In the genomic region with DNA sequence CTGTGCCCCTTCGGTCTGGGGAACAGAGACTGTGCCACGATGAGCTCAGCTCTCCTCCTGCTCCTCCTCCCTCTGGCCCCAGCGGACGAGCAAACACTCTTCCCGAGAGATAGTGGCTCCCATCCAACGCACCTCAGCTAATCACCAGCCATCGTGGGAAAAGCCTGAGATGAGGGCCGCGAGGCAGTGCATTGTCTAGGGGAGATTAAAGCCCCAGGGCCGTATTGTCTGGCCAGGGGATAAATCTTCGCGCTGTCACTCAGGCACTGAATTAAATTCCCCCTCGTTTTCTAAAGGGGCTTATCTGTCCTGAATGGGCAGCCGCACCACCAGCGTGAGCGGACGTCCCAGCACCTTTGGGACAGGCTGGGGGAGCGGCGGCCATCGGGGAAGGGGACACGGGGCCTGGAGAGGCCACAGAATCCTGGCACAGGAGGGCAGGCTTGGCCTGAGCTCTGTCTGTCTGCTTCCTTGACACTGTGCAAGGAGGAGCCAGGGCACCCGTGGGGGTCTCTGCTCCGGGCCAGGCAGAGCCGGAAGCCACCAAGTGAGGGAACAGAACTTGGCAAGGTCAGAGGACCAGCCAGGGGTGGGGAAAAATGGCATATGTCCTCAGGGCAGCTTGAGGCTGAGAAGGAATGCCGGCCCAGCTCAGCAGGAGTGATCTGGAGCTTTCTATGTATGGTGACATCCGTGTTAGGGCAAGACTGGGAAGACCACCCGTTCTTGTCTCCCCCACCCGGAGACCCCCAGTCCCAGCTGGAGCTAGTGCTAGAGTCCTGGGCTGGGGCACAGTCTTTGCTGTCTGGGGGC, we compare ENCODE assay signal across 1 cellular context.
TF ChIP-seq lines count a peak whose summit lies in the region.

No MANE protein-coding gene starts in this region.

TF ChIP-seq in HepG2, 621 proteins besides CTCF, POLR2A, EP300 and RAD21:
- TF ChIP-seq YEATS2 (CRISPR knock-in tag; IDR thresholded peaks at IDR 0.05; ENCODE audit: borderline replicate concordance), result no peak
- TF ChIP-seq, protein P1, sequence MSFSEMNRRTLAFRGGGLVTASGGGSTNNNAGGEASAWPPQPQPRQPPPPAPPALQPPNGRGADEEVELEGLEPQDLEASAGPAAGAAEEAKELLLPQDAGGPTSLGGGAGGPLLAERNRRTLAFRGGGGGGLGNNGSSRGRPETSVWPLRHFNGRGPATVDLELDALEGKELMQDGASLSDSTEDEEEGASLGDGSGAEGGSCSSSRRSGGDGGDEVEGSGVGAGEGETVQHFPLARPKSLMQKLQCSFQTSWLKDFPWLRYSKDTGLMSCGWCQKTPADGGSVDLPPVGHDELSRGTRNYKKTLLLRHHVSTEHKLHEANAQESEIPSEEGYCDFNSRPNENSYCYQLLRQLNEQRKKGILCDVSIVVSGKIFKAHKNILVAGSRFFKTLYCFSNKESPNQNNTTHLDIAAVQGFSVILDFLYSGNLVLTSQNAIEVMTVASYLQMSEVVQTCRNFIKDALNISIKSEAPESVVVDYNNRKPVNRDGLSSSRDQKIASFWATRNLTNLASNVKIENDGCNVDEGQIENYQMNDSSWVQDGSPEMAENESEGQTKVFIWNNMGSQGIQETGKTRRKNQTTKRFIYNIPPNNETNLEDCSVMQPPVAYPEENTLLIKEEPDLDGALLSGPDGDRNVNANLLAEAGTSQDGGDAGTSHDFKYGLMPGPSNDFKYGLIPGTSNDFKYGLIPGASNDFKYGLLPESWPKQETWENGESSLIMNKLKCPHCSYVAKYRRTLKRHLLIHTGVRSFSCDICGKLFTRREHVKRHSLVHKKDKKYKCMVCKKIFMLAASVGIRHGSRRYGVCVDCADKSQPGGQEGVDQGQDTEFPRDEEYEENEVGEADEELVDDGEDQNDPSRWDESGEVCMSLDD (CRISPR knock-in tag; IDR thresholded peaks at IDR 0.05; ENCODE audit: borderline replicate concordance), result no peak
- TF ChIP-seq ZNF460 (CRISPR knock-in tag; IDR thresholded peaks at IDR 0.05; ENCODE audit: borderline replicate concordance), result no peak
- no peak for TF ChIP-seq RXRA (CRISPR knock-in tag; IDR thresholded peaks at IDR 0.05)
- no peak for TF ChIP-seq GPN1 (CRISPR knock-in tag; IDR thresholded peaks at IDR 0.05; ENCODE audit: borderline replicate concordance)
- TF ChIP-seq HDAC2 (CRISPR knock-in tag; IDR thresholded peaks at IDR 0.05), result no peak
- no peak for TF ChIP-seq REXO4 (CRISPR knock-in tag; IDR thresholded peaks at IDR 0.05; ENCODE audit: borderline replicate concordance)
- TF ChIP-seq ZNF749 (CRISPR knock-in tag; IDR thresholded peaks at IDR 0.05; ENCODE audit: borderline replicate concordance), result no peak
- no peak for TF ChIP-seq PCBP2 (optimal IDR thresholded peaks at IDR 0.05; ENCODE audit: low read depth, low read length, poor library complexity, severe bottlenecking)
- no peak for TF ChIP-seq ZBTB1 (CRISPR knock-in tag; IDR thresholded peaks at IDR 0.05; ENCODE audit: borderline replicate concordance)
- TF ChIP-seq NR1H2 (CRISPR knock-in tag; IDR thresholded peaks at IDR 0.05; ENCODE audit: borderline replicate concordance, low read depth), result no peak
- no peak for TF ChIP-seq POGZ (CRISPR knock-in tag; IDR thresholded peaks at IDR 0.05)
- no peak for TF ChIP-seq ZNF549 (CRISPR knock-in tag; IDR thresholded peaks at IDR 0.05)
- TF ChIP-seq ZMAT3 (CRISPR knock-in tag; conservative IDR thresholded peaks at IDR 0.05), result no peak
- TF ChIP-seq, protein P2, sequence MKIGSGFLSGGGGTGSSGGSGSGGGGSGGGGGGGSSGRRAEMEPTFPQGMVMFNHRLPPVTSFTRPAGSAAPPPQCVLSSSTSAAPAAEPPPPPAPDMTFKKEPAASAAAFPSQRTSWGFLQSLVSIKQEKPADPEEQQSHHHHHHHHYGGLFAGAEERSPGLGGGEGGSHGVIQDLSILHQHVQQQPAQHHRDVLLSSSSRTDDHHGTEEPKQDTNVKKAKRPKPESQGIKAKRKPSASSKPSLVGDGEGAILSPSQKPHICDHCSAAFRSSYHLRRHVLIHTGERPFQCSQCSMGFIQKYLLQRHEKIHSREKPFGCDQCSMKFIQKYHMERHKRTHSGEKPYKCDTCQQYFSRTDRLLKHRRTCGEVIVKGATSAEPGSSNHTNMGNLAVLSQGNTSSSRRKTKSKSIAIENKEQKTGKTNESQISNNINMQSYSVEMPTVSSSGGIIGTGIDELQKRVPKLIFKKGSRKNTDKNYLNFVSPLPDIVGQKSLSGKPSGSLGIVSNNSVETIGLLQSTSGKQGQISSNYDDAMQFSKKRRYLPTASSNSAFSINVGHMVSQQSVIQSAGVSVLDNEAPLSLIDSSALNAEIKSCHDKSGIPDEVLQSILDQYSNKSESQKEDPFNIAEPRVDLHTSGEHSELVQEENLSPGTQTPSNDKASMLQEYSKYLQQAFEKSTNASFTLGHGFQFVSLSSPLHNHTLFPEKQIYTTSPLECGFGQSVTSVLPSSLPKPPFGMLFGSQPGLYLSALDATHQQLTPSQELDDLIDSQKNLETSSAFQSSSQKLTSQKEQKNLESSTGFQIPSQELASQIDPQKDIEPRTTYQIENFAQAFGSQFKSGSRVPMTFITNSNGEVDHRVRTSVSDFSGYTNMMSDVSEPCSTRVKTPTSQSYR (CRISPR knock-in tag; IDR thresholded peaks at IDR 0.05; ENCODE audit: borderline replicate concordance), result no peak
- TF ChIP-seq, protein P3, sequence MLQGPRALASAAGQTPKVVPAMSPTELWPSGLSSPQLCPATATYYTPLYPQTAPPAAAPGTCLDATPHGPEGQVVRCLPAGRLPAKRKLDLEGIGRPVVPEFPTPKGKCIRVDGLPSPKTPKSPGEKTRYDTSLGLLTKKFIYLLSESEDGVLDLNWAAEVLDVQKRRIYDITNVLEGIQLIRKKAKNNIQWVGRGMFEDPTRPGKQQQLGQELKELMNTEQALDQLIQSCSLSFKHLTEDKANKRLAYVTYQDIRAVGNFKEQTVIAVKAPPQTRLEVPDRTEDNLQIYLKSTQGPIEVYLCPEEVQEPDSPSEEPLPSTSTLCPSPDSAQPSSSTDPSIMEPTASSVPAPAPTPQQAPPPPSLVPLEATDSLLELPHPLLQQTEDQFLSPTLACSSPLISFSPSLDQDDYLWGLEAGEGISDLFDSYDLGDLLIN (CRISPR knock-in tag; IDR thresholded peaks at IDR 0.05; ENCODE audit: borderline replicate concordance), result no peak
- no peak for TF ChIP-seq JARID2 (CRISPR knock-in tag; IDR thresholded peaks at IDR 0.05; ENCODE audit: insufficient replicate concordance)
- no peak for TF ChIP-seq ZNF605 (CRISPR knock-in tag; IDR thresholded peaks at IDR 0.05)
